In genomic region chr3:24351779-24352469, GRCh38 we compare ENCODE assay signal across 1 cellular context.
TF ChIP-seq lines count a peak whose summit lies in the region.

No MANE protein-coding gene starts in this region.

TF ChIP-seq in K562, 482 proteins besides CTCF, POLR2A, EP300 and RAD21 (continued from another document and continues in another):
- no peak for TF ChIP-seq RBM22 (IDR thresholded peaks at IDR 0.05; ENCODE audit: low read depth, low read length, poor library complexity, severe bottlenecking)
- TF ChIP-seq ZNF133 (CRISPR knock-in tag; IDR thresholded peaks at IDR 0.05): no peak
- no peak for TF ChIP-seq MCM7 (IDR thresholded peaks at IDR 0.05)
- peak; percentile 96 for TF ChIP-seq DPF2 (IDR thresholded peaks at IDR 0.05)
- no peak for TF ChIP-seq FOXJ3 (CRISPR knock-in tag; IDR thresholded peaks at IDR 0.05)
- no peak for TF ChIP-seq SPI1 (IDR thresholded peaks at IDR 0.05; ENCODE audit: borderline replicate concordance, low read depth, low read length)
- no peak for TF ChIP-seq ETS2 (tag; IDR thresholded peaks at IDR 0.05; ENCODE audit: borderline replicate concordance, poor library complexity, severe bottlenecking)
- TF ChIP-seq ATF2 (CRISPR knock-in tag; IDR thresholded peaks at IDR 0.05): no peak
- no peak for TF ChIP-seq CBX1 (IDR thresholded peaks at IDR 0.05; ENCODE audit: low read depth)
- TF ChIP-seq RBM15 (IDR thresholded peaks at IDR 0.05; ENCODE audit: insufficient read depth, low read length): no peak
- no peak for TF ChIP-seq HEY1 (CRISPR knock-in tag; IDR thresholded peaks at IDR 0.05; ENCODE audit: borderline replicate concordance)
- TF ChIP-seq STAG1 (CRISPR knock-in tag; IDR thresholded peaks at IDR 0.05; ENCODE audit: borderline replicate concordance): no peak
- no peak for TF ChIP-seq ATF4 (CRISPR knock-in tag; IDR thresholded peaks at IDR 0.05)
- no peak for TF ChIP-seq GABPB2 (CRISPR knock-in tag; conservative IDR thresholded peaks at IDR 0.05)
- peak; percentile 45; the same call in 1 of the 2 replicates for TF ChIP-seq ZBTB2 (IDR thresholded peaks at IDR 0.05)
- peak; percentile 97 for TF ChIP-seq CTBP1 (IDR thresholded peaks at IDR 0.05; ENCODE audit: borderline replicate concordance)
- TF ChIP-seq RBFOX2 (IDR thresholded peaks at IDR 0.05; ENCODE audit: low read depth, low read length): no peak
- TF ChIP-seq RFX1 (IDR thresholded peaks at IDR 0.05): no peak
- no peak for TF ChIP-seq PATZ1 (CRISPR knock-in tag; IDR thresholded peaks at IDR 0.05; ENCODE audit: borderline replicate concordance)
- TF ChIP-seq MYBL2 (IDR thresholded peaks at IDR 0.05; ENCODE audit: low read depth): no peak; the same call in 1 of the 2 replicates
- TF ChIP-seq MYBL2 (CRISPR knock-in tag; IDR thresholded peaks at IDR 0.05; ENCODE audit: borderline replicate concordance): no peak
- no peak for TF ChIP-seq TGIF2 (CRISPR knock-in tag; IDR thresholded peaks at IDR 0.05)
- TF ChIP-seq ZBTB34 (CRISPR knock-in tag; IDR thresholded peaks at IDR 0.05): peak; percentile 54; the same call in 1 of the 2 replicates
- TF ChIP-seq TAL1 (IDR thresholded peaks at IDR 0.05): peak; percentile 91
- TF ChIP-seq ZNF609 (CRISPR knock-in tag; IDR thresholded peaks at IDR 0.05; ENCODE audit: borderline replicate concordance): 0 out of 2 replicates have a peak, but pooled peaks have one; percentile 22
- peak; percentile 98 for TF ChIP-seq CC2D1A (IDR thresholded peaks at IDR 0.05)
- TF ChIP-seq ARID3B (CRISPR knock-in tag; IDR thresholded peaks at IDR 0.05; ENCODE audit: borderline replicate concordance): no peak
- TF ChIP-seq ZNF140 (CRISPR knock-in tag; IDR thresholded peaks at IDR 0.05): no peak
- TF ChIP-seq ZNF444 (CRISPR knock-in tag; IDR thresholded peaks at IDR 0.05): no peak
- no peak for TF ChIP-seq THRAP3 (IDR thresholded peaks at IDR 0.05; ENCODE audit: borderline replicate concordance)
- peak; percentile 44 for TF ChIP-seq MYC (IDR thresholded peaks at IDR 0.05; ENCODE audit: low read depth, low read length)
- no peak for TF ChIP-seq MYC (CRISPR knock-in tag; IDR thresholded peaks at IDR 0.05; ENCODE audit: borderline replicate concordance, low read depth)
- TF ChIP-seq BCLAF1 (IDR thresholded peaks at IDR 0.05; ENCODE audit: borderline replicate concordance in 1 of 2, control insufficient read depth in 1 of 2, low read depth in 2 of 2, low read length in 1 of 2): no peak
- TF ChIP-seq ASH1L (IDR thresholded peaks at IDR 0.05; ENCODE audit: borderline replicate concordance, low read depth, partially characterized antibody): no peak
- peak; percentile 58 for TF ChIP-seq NCOA4 (IDR thresholded peaks at IDR 0.05; ENCODE audit: partially characterized antibody)
- peak; percentile 95 for TF ChIP-seq NCOR1 (IDR thresholded peaks at IDR 0.05)
- TF ChIP-seq DLX4 (CRISPR knock-in tag; IDR thresholded peaks at IDR 0.05): no peak
- peak; percentile 20; the same call in 1 of the 2 replicates for TF ChIP-seq CEBPB (tag; IDR thresholded peaks at IDR 0.05)
- no peak for TF ChIP-seq HDGF (IDR thresholded peaks at IDR 0.05)
- TF ChIP-seq ZNF224 (CRISPR knock-in tag; IDR thresholded peaks at IDR 0.05): no peak
- TF ChIP-seq HCFC1 (IDR thresholded peaks at IDR 0.05; ENCODE audit: low read depth, low read length): no peak
- TF ChIP-seq NR0B1 (IDR thresholded peaks at IDR 0.05; ENCODE audit: partially characterized antibody): no peak
- TF ChIP-seq CHD1 (IDR thresholded peaks at IDR 0.05; ENCODE audit: low read length): no peak
- TF ChIP-seq JUN (IDR thresholded peaks at IDR 0.05; ENCODE audit: borderline replicate concordance, low read depth, low read length): no peak
- TF ChIP-seq JUN (CRISPR knock-in tag; IDR thresholded peaks at IDR 0.05; ENCODE audit: borderline replicate concordance): no peak
- TF ChIP-seq NFE2L1 (tag; IDR thresholded peaks at IDR 0.05; ENCODE audit: borderline replicate concordance, low read depth): no peak
